14 cellular contexts compared by ENCODE assay signal in genomic region chr18:5951515-5952081, GRCh38. TPM values are rescaled to one million over a fixed set of nuclear protein-coding genes. Genes with fewer than 3 reads are reported as not detected.
"Had no signal": no experiment of that assay in that cellular context is flagged by ENCODE, and none has a peak within 500 bp of the region (broad histone marks: within the 10 kb centered on the region; RNA-seq: fewer than 3 reads in every experiment).

No MANE protein-coding gene starts in this region.

- H3K4me1 ChIP-seq: esophagus squamous epithelium, suprapubic skin, upper lobe of right lung had no signal

- H3K27ac ChIP-seq: esophagus squamous epithelium, suprapubic skin, upper lobe of right lung had no signal

- DNase-seq: activated CD4-positive, alpha-beta memory T cell treated with anti-CD3 and anti-CD28 coated beads, Interleukin-2, amount 10 ng/mL, durations not matched to agents 7 days and 5 days; activated naive CD8-positive, alpha-beta T cell treated with anti-CD3 and anti-CD28 coated beads, Interleukin-2, amount 10 ng/mL, durations not matched to agents 7 days and 5 days; activated T-cell treated with anti-CD3 and anti-CD28 coated beads, Interleukin-2, amount 50 U/mL, for 72 hours; anterior cingulate cortex; cerebellar nuclear complex; esophagus squamous epithelium; foreskin fibroblast; left cardiac atrium; nephron progenitor cell; stimulated activated CD4-positive, alpha-beta T cell treated with anti-CD3 and anti-CD28 coated beads, Interleukin-2, amount 100 ng/mL, for 48 hours; stimulated activated naive CD8-positive, alpha-beta T cell treated with anti-CD3 and anti-CD28 coated beads, Interleukin-15, Interleukin-2, amounts not matched to agents 100 U/mL and 50 U/mL, for 24 hours; upper lobe of right lung had no signal

- H3K27me3 ChIP-seq: esophagus squamous epithelium, suprapubic skin, upper lobe of right lung had no signal

- H3K36me3 ChIP-seq: upper lobe of right lung had no signal

- H3K9me3 ChIP-seq: esophagus squamous epithelium, suprapubic skin, upper lobe of right lung had no signal

- H3K4me3 ChIP-seq: esophagus squamous epithelium, suprapubic skin, upper lobe of right lung had no signal

RNA-seq across cellular contexts. Expression of gene TMEM200C, which starts 56.3 kb away (rescaled TPM):
- total RNA-seq: activated CD4-positive, alpha-beta memory T cell treated with anti-CD3 and anti-CD28 coated beads, Interleukin-2, amount 10 ng/mL, durations not matched to agents 7 days and 5 days; activated naive CD8-positive, alpha-beta T cell treated with anti-CD3 and anti-CD28 coated beads, Interleukin-2, amount 10 ng/mL, durations not matched to agents 7 days and 5 days; activated T-cell treated with anti-CD3 and anti-CD28 coated beads, Interleukin-2, amount 50 U/mL, for 72 hours; pulmonary artery endothelial cell had no signal
